Comparison of ENCODE assay signal across 12 cellular contexts in genomic region chr7:116443101-116443523, GRCh38. TPM values are rescaled to one million over a fixed set of nuclear protein-coding genes. Genes with fewer than 3 reads are reported as not detected.
DNase-seq lines count a peak whose midpoint lies in the region; ATAC-seq and TF ChIP-seq lines count a peak whose summit lies in the region.
"Had no signal": no experiment of that assay in that cellular context is flagged by ENCODE, and none has a peak within 500 bp of the region (broad histone marks: within the 10 kb centered on the region; RNA-seq: fewer than 3 reads in every experiment).

No MANE protein-coding gene starts in this region.

- POLR2A ChIA-PET in RWPE1 (lab: Yijun Ruan, JAX; ENCODE audit: low non-redundant PET), result no interaction called here

- no peak overlapping the region for H3K4me3 Mint-ChIP-seq in immature natural killer cell
- no peak overlapping the region for H3K4me3 Mint-ChIP-seq in activated T-helper 17 cell treated with anti-CD3 and anti-CD28 coated beads, Interleukin-2, amount 50 U/mL, for 72 hours

- H3K27ac ChIP-seq in RWPE1, result no peak overlapping the region

- no peak for ATAC-seq in activated T-helper 17 cell treated with anti-CD3 and anti-CD28 coated beads, Interleukin-2, amount 50 U/mL, for 72 hours (replicated peaks)
- no peak for ATAC-seq in GM21723 (IDR thresholded peaks at IDR 0.05; ENCODE audit: unreplicated experiment)

- H3K36me3 Mint-ChIP-seq in immature natural killer cell, result no peaks in the 10 kb centered on the region
- no peaks in the 10 kb centered on the region for H3K36me3 Mint-ChIP-seq in activated T-helper 17 cell treated with anti-CD3 and anti-CD28 coated beads, Interleukin-2, amount 50 U/mL, for 72 hours (ENCODE audit: low read depth)

- H3K9me3 Mint-ChIP-seq in immature natural killer cell, result peaks cover 0 to 1% (median 0%) of the 10 kb centered on the region in 6 donors
- no peaks in the 10 kb centered on the region for H3K9me3 Mint-ChIP-seq in activated T-helper 17 cell treated with anti-CD3 and anti-CD28 coated beads, Interleukin-2, amount 50 U/mL, for 72 hours

- TF ChIP-seq CTCF in RWPE1 (conservative IDR thresholded peaks at IDR 0.05; ENCODE audit: low read depth), result no peak

- H3K4me1 Mint-ChIP-seq in immature natural killer cell, result no peaks in the 10 kb centered on the region
- no peaks in the 10 kb centered on the region for H3K4me1 Mint-ChIP-seq in activated T-helper 17 cell treated with anti-CD3 and anti-CD28 coated beads, Interleukin-2, amount 50 U/mL, for 72 hours

- CTCF ChIA-PET in RWPE1 (lab: Yijun Ruan, JAX), result interaction anchor here (0.6 to 1.7 kb wide), 4 partner anchors 20 to 207 kb away, joined by 3 to 6 read pairs (median 4); no protein-coding TSS in a partner anchor

- DNase-seq in Daoy (ENCODE audit: low read depth) (peak; percentile 94), RWPE1 (ENCODE audit: low spot score) (peak; percentile 88), fibroblast of gingiva (ENCODE audit: low read depth) (peak; percentile 82), pulmonary artery endothelial cell (ENCODE audit: low read depth, low spot score) (peak; percentile 91), immature natural killer cell (no peak), germinal center (ENCODE audit: low spot score) (no peak)
- DNase-seq: activated CD8-positive, alpha-beta memory T cell treated with anti-CD3 and anti-CD28 coated beads, Interleukin-2, amount 50 U/mL, for 4 hours; NCI-H1694; stimulated activated CD4-positive, alpha-beta T cell treated with anti-CD3 and anti-CD28 coated beads, Interleukin-15, amount 100 ng/mL, for 24 hours; substantia nigra had no signal

- no peak overlapping the region for H3K27ac Mint-ChIP-seq in immature natural killer cell
- no peak overlapping the region for H3K27ac Mint-ChIP-seq in activated T-helper 17 cell treated with anti-CD3 and anti-CD28 coated beads, Interleukin-2, amount 50 U/mL, for 72 hours

- H3K27me3 Mint-ChIP-seq in immature natural killer cell (ENCODE audit: low read depth in 3 of 3), result peaks cover 0 to 8% (median 2%) of the 10 kb centered on the region in 3 donors
- H3K27me3 Mint-ChIP-seq in activated T-helper 17 cell treated with anti-CD3 and anti-CD28 coated beads, Interleukin-2, amount 50 U/mL, for 72 hours, result peaks cover 14% of the 10 kb centered on the region

RNA-seq across cellular contexts. Expression of gene CAV2, which starts 56.4 kb away (rescaled TPM):
- total RNA-seq in Daoy (2014; rRNA removed; shearing (Covaris generic)), result 150 and 191 TPM in 2 replicates
- total RNA-seq in pulmonary artery endothelial cell, result 239 and 270 TPM in 2 replicates
- not detected for polyA plus RNA-seq in immature natural killer cell
- under 1 TPM in 1 of 2 donors, not detected in 1; 0.42 TPM for total RNA-seq in activated T-helper 17 cell treated with anti-CD3 and anti-CD28 coated beads, Interleukin-2, amount 50 U/mL, for 72 hours

Comparison
In these comparisons a context has a peak if more than half of its experiments do, and no peak if none do; other contexts are left out.
1. DNase-seq: peak in Daoy (single experiment), RWPE1 (single experiment), fibroblast of gingiva (single experiment) and pulmonary artery endothelial cell (single experiment); none in immature natural killer cell (0 of 3) and germinal center (single experiment).
2. RNA of gene CAV2, which starts 56.4 kb away (total RNA-seq): 239 to 270 TPM in pulmonary artery endothelial cell and 150 to 191 TPM in Daoy; 0.42 TPM in activated T-helper 17 cell treated with anti-CD3 and anti-CD28 coated beads, Interleukin-2, amount 50 U/mL, for 72 hours; every median in the first group is over 100 times any median in the second.